Comparison of ENCODE assay signal across 25 cellular contexts in genomic region chr20:9256359-9256758, GRCh38.
"Had no signal": no experiment of that assay in that cellular context is flagged by ENCODE, and none has a peak within 500 bp of the region (broad histone marks: within the 10 kb centered on the region; RNA-seq: fewer than 3 reads in every experiment).

No MANE protein-coding gene starts in this region.

- ATAC-seq: activated CD4-positive, alpha-beta T cell treated with anti-CD3 and anti-CD28 coated beads for 36 hours; activated T-cell treated with anti-CD3 and anti-CD28 coated beads, Interleukin-2, amount 50 U/mL, for 72 hours; body of pancreas; gastrocnemius medialis; left lobe of liver; lower lobe of right lung; natural killer cell; psoas muscle; stimulated activated naive B cell treated with anti-CD40 and anti-IgM and Interleukin-4, amounts not matched to agents 10 μg/mL and 1 μg/mL and 100 μg/mL, for 72 hours; upper lobe of right lung had no signal

- DNase-seq: activated CD4-positive, alpha-beta T cell treated with anti-CD3 and anti-CD28 coated beads for 36 hours; activated CD4-positive, CD25-positive, alpha-beta regulatory T cell; activated naive CD4-positive, alpha-beta T cell treated with anti-CD3 and anti-CD28 coated beads for 36 hours; activated naive CD8-positive, alpha-beta T cell treated with anti-CD3 and anti-CD28 coated beads for 36 hours; activated T-cell treated with anti-CD3 and anti-CD28 coated beads for 4 hours; activated T-cell treated with anti-CD3 and anti-CD28 coated beads, Interleukin-2, amount 50 U/mL, for 72 hours; adrenal gland; aorta; body of pancreas; effector memory CD4-positive, alpha-beta T cell; gastrocnemius medialis; hippocampal formation; immature natural killer cell; kidney glomerular epithelial cell; lower lobe of right lung; mesenchymal stem cell; natural killer cell; occipital lobe; psoas muscle; stimulated activated CD4-positive, alpha-beta T cell treated with anti-CD3 and anti-CD28 coated beads, Interleukin-1b, Interleukin-23, amount 100 ng/mL, for 48 hours; stimulated activated naive B cell treated with anti-CD40 and anti-IgM and Interleukin-4, amounts not matched to agents 10 μg/mL and 1 μg/mL and 100 μg/mL, for 72 hours; stomach; tibial artery; upper lobe of right lung had no signal
